ENCODE assay signal across 1 cellular context in the genomic region with DNA sequence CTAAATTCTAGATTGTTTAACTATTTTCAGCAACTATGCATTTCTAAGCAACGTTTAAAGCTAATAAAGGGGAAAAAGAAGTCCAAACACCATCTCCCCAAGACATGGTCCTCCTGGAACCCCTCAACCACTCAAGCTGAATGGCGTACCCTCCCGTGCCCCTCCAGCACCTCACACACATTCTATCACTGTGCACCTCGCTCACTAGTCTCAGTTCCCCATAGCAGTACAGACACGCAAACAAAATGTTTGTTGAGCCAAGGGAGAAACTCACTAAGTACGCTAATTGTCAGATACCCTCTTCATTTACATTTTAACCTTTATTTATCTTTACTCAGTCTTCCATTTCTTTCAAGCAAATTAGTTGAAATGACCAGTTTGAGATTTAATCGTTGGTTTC.
TF ChIP-seq lines count a peak whose summit lies in the region.

No MANE protein-coding gene starts in this region.

TF ChIP-seq in GM12878, 131 proteins besides CTCF, POLR2A, EP300 and RAD21 (continued from another document):
- TF ChIP-seq, protein P1, sequence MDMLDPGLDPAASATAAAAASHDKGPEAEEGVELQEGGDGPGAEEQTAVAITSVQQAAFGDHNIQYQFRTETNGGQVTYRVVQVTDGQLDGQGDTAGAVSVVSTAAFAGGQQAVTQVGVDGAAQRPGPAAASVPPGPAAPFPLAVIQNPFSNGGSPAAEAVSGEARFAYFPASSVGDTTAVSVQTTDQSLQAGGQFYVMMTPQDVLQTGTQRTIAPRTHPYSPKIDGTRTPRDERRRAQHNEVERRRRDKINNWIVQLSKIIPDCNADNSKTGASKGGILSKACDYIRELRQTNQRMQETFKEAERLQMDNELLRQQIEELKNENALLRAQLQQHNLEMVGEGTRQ (IDR thresholded peaks at IDR 0.05; ENCODE audit: borderline replicate concordance, low read depth, low read length), result no peak
- TF ChIP-seq IRF4 (IDR thresholded peaks at IDR 0.05; ENCODE audit: low read depth, low read length) (peak; percentile 83; the same call in 1 of the 2 replicates), SUPT20H (IDR thresholded peaks at IDR 0.05; ENCODE audit: borderline replicate concordance, control insufficient read depth, low read depth, low read length) (no peak), HDGF (IDR thresholded peaks at IDR 0.05) (0 out of 2 replicates have a peak, but pooled peaks have one; percentile 11), ESRRA (IDR thresholded peaks at IDR 0.05; ENCODE audit: low read length) (no peak), RCOR1 (conservative IDR thresholded peaks at IDR 0.05; ENCODE audit: low read depth, low read length) (no peak), DPF2 (IDR thresholded peaks at IDR 0.05) (peak; percentile 52; the same call in 1 of the 2 replicates), TCF12 (IDR thresholded peaks at IDR 0.05; ENCODE audit: low read depth, low read length) (no peak), NBN (IDR thresholded peaks at IDR 0.05) (0 out of 2 replicates have a peak, but pooled peaks have one; percentile 25), NFIC (IDR thresholded peaks at IDR 0.05; ENCODE audit: low read depth, low read length) (0 out of 2 replicates have a peak, but pooled peaks have one; percentile 22), MEF2A (IDR thresholded peaks at IDR 0.05; ENCODE audit: insufficient read depth, low read depth, low read length) (no peak), BHLHE40 (IDR thresholded peaks at IDR 0.05; ENCODE audit: borderline replicate concordance in 1 of 2, low read depth in 2 of 2, low read length in 1 of 2) (peak; percentile 59 to 66; a peak in 2 of 4 replicates), CBFB (IDR thresholded peaks at IDR 0.05; ENCODE audit: low read depth) (no peak), POLR2AphosphoS5 (IDR thresholded peaks at IDR 0.05; ENCODE audit: low read length) (no peak), SPI1 (IDR thresholded peaks at IDR 0.05; ENCODE audit: borderline replicate concordance, insufficient read depth, low read depth, low read length) (peak; percentile 94), CHD1 (IDR thresholded peaks at IDR 0.05; ENCODE audit: low read depth, low read length) (0 out of 2 replicates have a peak, but pooled peaks have one; percentile 27), TBL1XR1 (IDR thresholded peaks at IDR 0.05; ENCODE audit: low read depth, low read length) (0 out of 2 replicates have a peak, but pooled peaks have one; percentile 27)
- TF ChIP-seq, protein P2, sequence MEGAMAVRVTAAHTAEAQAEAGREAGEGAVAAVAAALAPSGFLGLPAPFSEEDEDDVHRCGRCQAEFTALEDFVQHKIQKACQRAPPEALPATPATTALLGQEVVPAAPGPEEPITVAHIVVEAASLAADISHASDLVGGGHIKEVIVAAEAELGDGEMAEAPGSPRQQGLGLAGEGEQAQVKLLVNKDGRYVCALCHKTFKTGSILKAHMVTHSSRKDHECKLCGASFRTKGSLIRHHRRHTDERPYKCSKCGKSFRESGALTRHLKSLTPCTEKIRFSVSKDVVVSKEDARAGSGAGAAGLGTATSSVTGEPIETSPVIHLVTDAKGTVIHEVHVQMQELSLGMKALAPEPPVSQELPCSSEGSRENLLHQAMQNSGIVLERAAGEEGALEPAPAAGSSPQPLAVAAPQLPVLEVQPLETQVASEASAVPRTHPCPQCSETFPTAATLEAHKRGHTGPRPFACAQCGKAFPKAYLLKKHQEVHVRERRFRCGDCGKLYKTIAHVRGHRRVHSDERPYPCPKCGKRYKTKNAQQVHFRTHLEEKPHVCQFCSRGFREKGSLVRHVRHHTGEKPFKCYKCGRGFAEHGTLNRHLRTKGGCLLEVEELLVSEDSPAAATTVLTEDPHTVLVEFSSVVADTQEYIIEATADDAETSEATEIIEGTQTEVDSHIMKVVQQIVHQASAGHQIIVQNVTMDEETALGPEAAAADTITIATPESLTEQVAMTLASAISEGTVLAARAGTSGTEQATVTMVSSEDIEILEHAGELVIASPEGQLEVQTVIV (IDR thresholded peaks at IDR 0.05; ENCODE audit: borderline replicate concordance, partially characterized antibody), result no peak
- TF ChIP-seq, protein P3, sequence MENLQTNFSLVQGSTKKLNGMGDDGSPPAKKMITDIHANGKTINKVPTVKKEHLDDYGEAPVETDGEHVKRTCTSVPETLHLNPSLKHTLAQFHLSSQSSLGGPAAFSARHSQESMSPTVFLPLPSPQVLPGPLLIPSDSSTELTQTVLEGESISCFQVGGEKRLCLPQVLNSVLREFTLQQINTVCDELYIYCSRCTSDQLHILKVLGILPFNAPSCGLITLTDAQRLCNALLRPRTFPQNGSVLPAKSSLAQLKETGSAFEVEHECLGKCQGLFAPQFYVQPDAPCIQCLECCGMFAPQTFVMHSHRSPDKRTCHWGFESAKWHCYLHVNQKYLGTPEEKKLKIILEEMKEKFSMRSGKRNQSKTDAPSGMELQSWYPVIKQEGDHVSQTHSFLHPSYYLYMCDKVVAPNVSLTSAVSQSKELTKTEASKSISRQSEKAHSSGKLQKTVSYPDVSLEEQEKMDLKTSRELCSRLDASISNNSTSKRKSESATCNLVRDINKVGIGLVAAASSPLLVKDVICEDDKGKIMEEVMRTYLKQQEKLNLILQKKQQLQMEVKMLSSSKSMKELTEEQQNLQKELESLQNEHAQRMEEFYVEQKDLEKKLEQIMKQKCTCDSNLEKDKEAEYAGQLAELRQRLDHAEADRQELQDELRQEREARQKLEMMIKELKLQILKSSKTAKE (IDR thresholded peaks at IDR 0.05; ENCODE audit: low read depth, poor library complexity, severe bottlenecking), result no peak
- TF ChIP-seq, protein P4, sequence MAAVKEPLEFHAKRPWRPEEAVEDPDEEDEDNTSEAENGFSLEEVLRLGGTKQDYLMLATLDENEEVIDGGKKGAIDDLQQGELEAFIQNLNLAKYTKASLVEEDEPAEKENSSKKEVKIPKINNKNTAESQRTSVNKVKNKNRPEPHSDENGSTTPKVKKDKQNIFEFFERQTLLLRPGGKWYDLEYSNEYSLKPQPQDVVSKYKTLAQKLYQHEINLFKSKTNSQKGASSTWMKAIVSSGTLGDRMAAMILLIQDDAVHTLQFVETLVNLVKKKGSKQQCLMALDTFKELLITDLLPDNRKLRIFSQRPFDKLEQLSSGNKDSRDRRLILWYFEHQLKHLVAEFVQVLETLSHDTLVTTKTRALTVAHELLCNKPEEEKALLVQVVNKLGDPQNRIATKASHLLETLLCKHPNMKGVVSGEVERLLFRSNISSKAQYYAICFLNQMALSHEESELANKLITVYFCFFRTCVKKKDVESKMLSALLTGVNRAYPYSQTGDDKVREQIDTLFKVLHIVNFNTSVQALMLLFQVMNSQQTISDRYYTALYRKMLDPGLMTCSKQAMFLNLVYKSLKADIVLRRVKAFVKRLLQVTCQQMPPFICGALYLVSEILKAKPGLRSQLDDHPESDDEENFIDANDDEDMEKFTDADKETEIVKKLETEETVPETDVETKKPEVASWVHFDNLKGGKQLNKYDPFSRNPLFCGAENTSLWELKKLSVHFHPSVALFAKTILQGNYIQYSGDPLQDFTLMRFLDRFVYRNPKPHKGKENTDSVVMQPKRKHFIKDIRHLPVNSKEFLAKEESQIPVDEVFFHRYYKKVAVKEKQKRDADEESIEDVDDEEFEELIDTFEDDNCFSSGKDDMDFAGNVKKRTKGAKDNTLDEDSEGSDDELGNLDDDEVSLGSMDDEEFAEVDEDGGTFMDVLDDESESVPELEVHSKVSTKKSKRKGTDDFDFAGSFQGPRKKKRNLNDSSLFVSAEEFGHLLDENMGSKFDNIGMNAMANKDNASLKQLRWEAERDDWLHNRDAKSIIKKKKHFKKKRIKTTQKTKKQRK (IDR thresholded peaks at IDR 0.05; ENCODE audit: low read depth, low read length), result no peak
